ENCODE assay signal across 1 cellular context in the genomic region with DNA sequence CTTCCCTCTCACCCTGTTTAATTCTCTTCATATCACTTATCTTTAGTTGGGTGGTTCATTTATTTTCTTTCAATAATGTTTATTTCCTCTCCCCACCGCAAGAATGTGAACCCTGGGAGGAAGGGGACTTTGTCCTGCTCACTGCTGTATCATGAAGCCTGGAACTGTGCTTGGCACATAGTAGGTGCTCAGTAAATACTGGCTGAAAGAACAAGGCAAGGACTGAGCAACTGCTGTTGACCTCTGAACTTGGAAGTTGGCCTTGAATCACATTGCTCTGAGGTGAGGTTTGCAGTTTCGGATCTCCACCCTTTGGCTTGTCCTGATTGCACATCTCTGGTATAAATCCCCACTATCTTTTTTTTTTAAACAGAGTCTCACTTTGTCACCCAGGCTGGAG.
TF ChIP-seq lines count a peak whose summit lies in the region.

No MANE protein-coding gene starts in this region.

TF ChIP-seq in GM23338, 12 proteins besides CTCF, POLR2A, EP300 and RAD21:
- no peak for TF ChIP-seq ZNF114 (CRISPR knock-in tag; IDR thresholded peaks at IDR 0.05)
- no peak for TF ChIP-seq NANOG (IDR thresholded peaks at IDR 0.05; ENCODE audit: borderline replicate concordance)
- TF ChIP-seq JUNB (IDR thresholded peaks at IDR 0.05; ENCODE audit: unreplicated experiment): no peak
- TF ChIP-seq, protein P1, sequence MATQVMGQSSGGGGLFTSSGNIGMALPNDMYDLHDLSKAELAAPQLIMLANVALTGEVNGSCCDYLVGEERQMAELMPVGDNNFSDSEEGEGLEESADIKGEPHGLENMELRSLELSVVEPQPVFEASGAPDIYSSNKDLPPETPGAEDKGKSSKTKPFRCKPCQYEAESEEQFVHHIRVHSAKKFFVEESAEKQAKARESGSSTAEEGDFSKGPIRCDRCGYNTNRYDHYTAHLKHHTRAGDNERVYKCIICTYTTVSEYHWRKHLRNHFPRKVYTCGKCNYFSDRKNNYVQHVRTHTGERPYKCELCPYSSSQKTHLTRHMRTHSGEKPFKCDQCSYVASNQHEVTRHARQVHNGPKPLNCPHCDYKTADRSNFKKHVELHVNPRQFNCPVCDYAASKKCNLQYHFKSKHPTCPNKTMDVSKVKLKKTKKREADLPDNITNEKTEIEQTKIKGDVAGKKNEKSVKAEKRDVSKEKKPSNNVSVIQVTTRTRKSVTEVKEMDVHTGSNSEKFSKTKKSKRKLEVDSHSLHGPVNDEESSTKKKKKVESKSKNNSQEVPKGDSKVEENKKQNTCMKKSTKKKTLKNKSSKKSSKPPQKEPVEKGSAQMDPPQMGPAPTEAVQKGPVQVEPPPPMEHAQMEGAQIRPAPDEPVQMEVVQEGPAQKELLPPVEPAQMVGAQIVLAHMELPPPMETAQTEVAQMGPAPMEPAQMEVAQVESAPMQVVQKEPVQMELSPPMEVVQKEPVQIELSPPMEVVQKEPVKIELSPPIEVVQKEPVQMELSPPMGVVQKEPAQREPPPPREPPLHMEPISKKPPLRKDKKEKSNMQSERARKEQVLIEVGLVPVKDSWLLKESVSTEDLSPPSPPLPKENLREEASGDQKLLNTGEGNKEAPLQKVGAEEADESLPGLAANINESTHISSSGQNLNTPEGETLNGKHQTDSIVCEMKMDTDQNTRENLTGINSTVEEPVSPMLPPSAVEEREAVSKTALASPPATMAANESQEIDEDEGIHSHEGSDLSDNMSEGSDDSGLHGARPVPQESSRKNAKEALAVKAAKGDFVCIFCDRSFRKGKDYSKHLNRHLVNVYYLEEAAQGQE (IDR thresholded peaks at IDR 0.05; ENCODE audit: unreplicated experiment): no peak
- no peak for TF ChIP-seq EZH2phosphoT487 (IDR thresholded peaks at IDR 0.05; ENCODE audit: unreplicated experiment)
- TF ChIP-seq, protein P2, sequence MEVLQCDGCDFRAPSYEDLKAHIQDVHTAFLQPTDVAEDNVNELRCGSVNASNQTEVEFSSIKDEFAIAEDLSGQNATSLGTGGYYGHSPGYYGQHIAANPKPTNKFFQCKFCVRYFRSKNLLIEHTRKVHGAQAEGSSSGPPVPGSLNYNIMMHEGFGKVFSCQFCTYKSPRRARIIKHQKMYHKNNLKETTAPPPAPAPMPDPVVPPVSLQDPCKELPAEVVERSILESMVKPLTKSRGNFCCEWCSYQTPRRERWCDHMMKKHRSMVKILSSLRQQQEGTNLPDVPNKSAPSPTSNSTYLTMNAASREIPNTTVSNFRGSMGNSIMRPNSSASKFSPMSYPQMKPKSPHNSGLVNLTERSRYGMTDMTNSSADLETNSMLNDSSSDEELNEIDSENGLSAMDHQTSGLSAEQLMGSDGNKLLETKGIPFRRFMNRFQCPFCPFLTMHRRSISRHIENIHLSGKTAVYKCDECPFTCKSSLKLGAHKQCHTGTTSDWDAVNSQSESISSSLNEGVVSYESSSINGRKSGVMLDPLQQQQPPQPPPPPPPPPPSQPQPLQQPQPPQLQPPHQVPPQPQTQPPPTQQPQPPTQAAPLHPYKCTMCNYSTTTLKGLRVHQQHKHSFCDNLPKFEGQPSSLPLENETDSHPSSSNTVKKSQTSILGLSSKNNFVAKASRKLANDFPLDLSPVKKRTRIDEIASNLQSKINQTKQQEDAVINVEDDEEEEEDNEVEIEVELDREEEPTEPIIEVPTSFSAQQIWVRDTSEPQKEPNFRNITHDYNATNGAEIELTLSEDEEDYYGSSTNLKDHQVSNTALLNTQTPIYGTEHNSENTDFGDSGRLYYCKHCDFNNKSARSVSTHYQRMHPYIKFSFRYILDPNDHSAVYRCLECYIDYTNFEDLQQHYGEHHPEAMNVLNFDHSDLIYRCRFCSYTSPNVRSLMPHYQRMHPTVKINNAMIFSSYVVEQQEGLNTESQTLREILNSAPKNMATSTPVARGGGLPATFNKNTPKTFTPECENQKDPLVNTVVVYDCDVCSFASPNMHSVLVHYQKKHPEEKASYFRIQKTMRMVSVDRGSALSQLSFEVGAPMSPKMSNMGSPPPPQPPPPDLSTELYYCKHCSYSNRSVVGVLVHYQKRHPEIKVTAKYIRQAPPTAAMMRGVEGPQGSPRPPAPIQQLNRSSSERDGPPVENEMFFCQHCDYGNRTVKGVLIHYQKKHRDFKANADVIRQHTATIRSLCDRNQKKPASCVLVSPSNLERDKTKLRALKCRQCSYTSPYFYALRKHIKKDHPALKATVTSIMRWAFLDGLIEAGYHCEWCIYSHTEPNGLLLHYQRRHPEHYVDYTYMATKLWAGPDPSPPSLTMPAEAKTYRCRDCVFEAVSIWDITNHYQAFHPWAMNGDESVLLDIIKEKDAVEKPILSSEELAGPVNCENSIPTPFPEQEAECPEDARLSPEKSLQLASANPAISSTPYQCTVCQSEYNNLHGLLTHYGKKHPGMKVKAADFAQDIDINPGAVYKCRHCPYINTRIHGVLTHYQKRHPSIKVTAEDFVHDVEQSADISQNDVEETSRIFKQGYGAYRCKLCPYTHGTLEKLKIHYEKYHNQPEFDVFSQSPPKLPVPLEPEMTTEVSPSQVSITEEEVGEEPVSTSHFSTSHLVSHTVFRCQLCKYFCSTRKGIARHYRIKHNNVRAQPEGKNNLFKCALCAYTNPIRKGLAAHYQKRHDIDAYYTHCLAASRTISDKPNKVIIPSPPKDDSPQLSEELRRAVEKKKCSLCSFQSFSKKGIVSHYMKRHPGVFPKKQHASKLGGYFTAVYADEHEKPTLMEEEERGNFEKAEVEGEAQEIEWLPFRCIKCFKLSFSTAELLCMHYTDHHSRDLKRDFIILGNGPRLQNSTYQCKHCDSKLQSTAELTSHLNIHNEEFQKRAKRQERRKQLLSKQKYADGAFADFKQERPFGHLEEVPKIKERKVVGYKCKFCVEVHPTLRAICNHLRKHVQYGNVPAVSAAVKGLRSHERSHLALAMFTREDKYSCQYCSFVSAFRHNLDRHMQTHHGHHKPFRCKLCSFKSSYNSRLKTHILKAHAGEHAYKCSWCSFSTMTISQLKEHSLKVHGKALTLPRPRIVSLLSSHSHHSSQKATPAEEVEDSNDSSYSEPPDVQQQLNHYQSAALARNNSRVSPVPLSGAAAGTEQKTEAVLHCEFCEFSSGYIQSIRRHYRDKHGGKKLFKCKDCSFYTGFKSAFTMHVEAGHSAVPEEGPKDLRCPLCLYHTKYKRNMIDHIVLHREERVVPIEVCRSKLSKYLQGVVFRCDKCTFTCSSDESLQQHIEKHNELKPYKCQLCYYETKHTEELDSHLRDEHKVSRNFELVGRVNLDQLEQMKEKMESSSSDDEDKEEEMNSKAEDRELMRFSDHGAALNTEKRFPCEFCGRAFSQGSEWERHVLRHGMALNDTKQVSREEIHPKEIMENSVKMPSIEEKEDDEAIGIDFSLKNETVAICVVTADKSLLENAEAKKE (CRISPR knock-in tag; IDR thresholded peaks at IDR 0.05): no peak
- TF ChIP-seq ZNF331 (CRISPR knock-in tag; IDR thresholded peaks at IDR 0.05; ENCODE audit: low read depth): no peak
- no peak for TF ChIP-seq STAT1 (IDR thresholded peaks at IDR 0.05; ENCODE audit: unreplicated experiment)
- TF ChIP-seq POLR2AphosphoS5 (IDR thresholded peaks at IDR 0.05; ENCODE audit: low read depth): no peak
- TF ChIP-seq, protein P3, sequence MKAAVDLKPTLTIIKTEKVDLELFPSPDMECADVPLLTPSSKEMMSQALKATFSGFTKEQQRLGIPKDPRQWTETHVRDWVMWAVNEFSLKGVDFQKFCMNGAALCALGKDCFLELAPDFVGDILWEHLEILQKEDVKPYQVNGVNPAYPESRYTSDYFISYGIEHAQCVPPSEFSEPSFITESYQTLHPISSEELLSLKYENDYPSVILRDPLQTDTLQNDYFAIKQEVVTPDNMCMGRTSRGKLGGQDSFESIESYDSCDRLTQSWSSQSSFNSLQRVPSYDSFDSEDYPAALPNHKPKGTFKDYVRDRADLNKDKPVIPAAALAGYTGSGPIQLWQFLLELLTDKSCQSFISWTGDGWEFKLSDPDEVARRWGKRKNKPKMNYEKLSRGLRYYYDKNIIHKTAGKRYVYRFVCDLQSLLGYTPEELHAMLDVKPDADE (IDR thresholded peaks at IDR 0.05): no peak
- TF ChIP-seq CREB1 (CRISPR knock-in tag; IDR thresholded peaks at IDR 0.05; ENCODE audit: low read depth): no peak
- TF ChIP-seq EZH2 (IDR thresholded peaks at IDR 0.05; ENCODE audit: low read depth, unreplicated experiment): no peak
